Comparison of ENCODE assay signal across 27 cellular contexts in genomic region chr1:3939242-3940080, GRCh38.
"Had no signal": no experiment of that assay in that cellular context is flagged by ENCODE, and none has a peak within 500 bp of the region (broad histone marks: within the 10 kb centered on the region; RNA-seq: fewer than 3 reads in every experiment).

No MANE protein-coding gene starts in this region.

- H3K27me3 ChIP-seq: adrenal gland, colonic mucosa, upper lobe of left lung had no signal

- H3K9me3 ChIP-seq: adrenal gland, colonic mucosa, thoracic aorta had no signal

- DNase-seq: activated CD4-positive, alpha-beta T cell treated with anti-CD3 and anti-CD28 coated beads, Interleukin-2, amount 10 ng/mL, durations not matched to agents 7 days and 5 days; activated CD4-positive, CD25-positive, alpha-beta regulatory T cell treated with anti-CD3 and anti-CD28 coated beads, Interleukin-2, amount 50 U/mL, for 72 hours; activated CD8-positive, alpha-beta memory T cell treated with anti-CD3 and anti-CD28 coated beads, Interleukin-2, amount 10 ng/mL, durations not matched to agents 7 days and 5 days; activated CD8-positive, alpha-beta T cell treated with anti-CD3 and anti-CD28 coated beads for 36 hours; activated gamma-delta T cell treated with Interleukin-2 at 50 U/mL for 16 hours; activated T-cell treated with anti-CD3 and anti-CD28 coated beads for 4 hours; adrenal gland; colonic mucosa; dorsolateral prefrontal cortex; effector memory CD8-positive, alpha-beta T cell; hippocampal formation; mesendoderm; mucosa of descending colon; nephron progenitor cell; occipital lobe; sigmoid colon; stimulated activated CD4-positive, alpha-beta T cell treated with anti-CD3 and anti-CD28 coated beads, Interleukin-2, amount 100 ng/mL, for 48 hours; stimulated activated CD8-positive, alpha-beta memory T cell treated with anti-CD3 and anti-CD28 coated beads, Interleukin-4, amount 100 ng/mL, for 48 hours; stimulated activated naive CD4-positive, alpha-beta T cell; WERI-Rb-1 had no signal

- H3K4me3 Mint-ChIP-seq: activated CD4-positive, alpha-beta T cell treated with anti-CD3 and anti-CD28 coated beads, Interleukin-2, amount 10 ng/mL, durations not matched to agents 7 days and 5 days; activated CD8-positive, alpha-beta memory T cell treated with anti-CD3 and anti-CD28 coated beads, Interleukin-2, amount 10 ng/mL, durations not matched to agents 7 days and 5 days; activated CD8-positive, alpha-beta T cell treated with anti-CD3 and anti-CD28 coated beads for 36 hours; activated naive CD8-positive, alpha-beta T cell; central memory CD8-positive, alpha-beta T cell; effector memory CD8-positive, alpha-beta T cell; nephron progenitor cell; T-helper 2 cell treated with Interferon-gamma antibody and Interleukin-4, amounts not matched to agents 5 μg/mL and 100 μg/mL, for 36 hours had no signal

- H3K27ac Mint-ChIP-seq: activated CD4-positive, alpha-beta T cell treated with anti-CD3 and anti-CD28 coated beads, Interleukin-2, amount 10 ng/mL, durations not matched to agents 7 days and 5 days; activated CD8-positive, alpha-beta memory T cell treated with anti-CD3 and anti-CD28 coated beads, Interleukin-2, amount 10 ng/mL, durations not matched to agents 7 days and 5 days; activated CD8-positive, alpha-beta T cell treated with anti-CD3 and anti-CD28 coated beads for 36 hours; activated naive CD8-positive, alpha-beta T cell; effector memory CD8-positive, alpha-beta T cell; nephron progenitor cell; T-helper 2 cell treated with Interferon-gamma antibody and Interleukin-4, amounts not matched to agents 5 μg/mL and 100 μg/mL, for 36 hours had no signal

- H3K4me2 ChIP-seq: smooth muscle cell had no signal

- H3K36me3 ChIP-seq: adrenal gland, colonic mucosa, esophagus muscularis mucosa, sigmoid colon, thoracic aorta, upper lobe of left lung, WERI-Rb-1 had no signal

- H3K4me1 ChIP-seq: adrenal gland, colonic mucosa, sigmoid colon had no signal

- H3K4me1 Mint-ChIP-seq: activated CD4-positive, alpha-beta T cell treated with anti-CD3 and anti-CD28 coated beads, Interleukin-2, amount 10 ng/mL, durations not matched to agents 7 days and 5 days; activated CD8-positive, alpha-beta memory T cell treated with anti-CD3 and anti-CD28 coated beads, Interleukin-2, amount 10 ng/mL, durations not matched to agents 7 days and 5 days; central memory CD8-positive, alpha-beta T cell had no signal

- H3K4me3 ChIP-seq: adrenal gland, colonic mucosa, dorsolateral prefrontal cortex, esophagus muscularis mucosa, mucosa of descending colon, sigmoid colon, smooth muscle cell, thoracic aorta, upper lobe of left lung had no signal

- H3K27ac ChIP-seq: adrenal gland, colonic mucosa, dorsolateral prefrontal cortex, esophagus muscularis mucosa, sigmoid colon, thoracic aorta, upper lobe of left lung, WERI-Rb-1 had no signal

- H3K9me3 Mint-ChIP-seq: effector memory CD8-positive, alpha-beta T cell had no signal

- ATAC-seq: activated CD8-positive, alpha-beta memory T cell treated with anti-CD3 and anti-CD28 coated beads, Interleukin-2, amount 10 ng/mL, durations not matched to agents 7 days and 5 days; activated CD8-positive, alpha-beta T cell treated with anti-CD3 and anti-CD28 coated beads for 36 hours; effector memory CD8-positive, alpha-beta T cell; mucosa of descending colon had no signal

- H3K27me3 Mint-ChIP-seq: activated CD4-positive, alpha-beta T cell treated with anti-CD3 and anti-CD28 coated beads, Interleukin-2, amount 10 ng/mL, durations not matched to agents 7 days and 5 days; activated CD8-positive, alpha-beta memory T cell treated with anti-CD3 and anti-CD28 coated beads, Interleukin-2, amount 10 ng/mL, durations not matched to agents 7 days and 5 days had no signal

- H3K36me3 Mint-ChIP-seq: activated CD8-positive, alpha-beta memory T cell treated with anti-CD3 and anti-CD28 coated beads, Interleukin-2, amount 10 ng/mL, durations not matched to agents 7 days and 5 days; activated naive CD8-positive, alpha-beta T cell had no signal
